Comparison of ENCODE assay signal across 2 cellular contexts in the genomic region with DNA sequence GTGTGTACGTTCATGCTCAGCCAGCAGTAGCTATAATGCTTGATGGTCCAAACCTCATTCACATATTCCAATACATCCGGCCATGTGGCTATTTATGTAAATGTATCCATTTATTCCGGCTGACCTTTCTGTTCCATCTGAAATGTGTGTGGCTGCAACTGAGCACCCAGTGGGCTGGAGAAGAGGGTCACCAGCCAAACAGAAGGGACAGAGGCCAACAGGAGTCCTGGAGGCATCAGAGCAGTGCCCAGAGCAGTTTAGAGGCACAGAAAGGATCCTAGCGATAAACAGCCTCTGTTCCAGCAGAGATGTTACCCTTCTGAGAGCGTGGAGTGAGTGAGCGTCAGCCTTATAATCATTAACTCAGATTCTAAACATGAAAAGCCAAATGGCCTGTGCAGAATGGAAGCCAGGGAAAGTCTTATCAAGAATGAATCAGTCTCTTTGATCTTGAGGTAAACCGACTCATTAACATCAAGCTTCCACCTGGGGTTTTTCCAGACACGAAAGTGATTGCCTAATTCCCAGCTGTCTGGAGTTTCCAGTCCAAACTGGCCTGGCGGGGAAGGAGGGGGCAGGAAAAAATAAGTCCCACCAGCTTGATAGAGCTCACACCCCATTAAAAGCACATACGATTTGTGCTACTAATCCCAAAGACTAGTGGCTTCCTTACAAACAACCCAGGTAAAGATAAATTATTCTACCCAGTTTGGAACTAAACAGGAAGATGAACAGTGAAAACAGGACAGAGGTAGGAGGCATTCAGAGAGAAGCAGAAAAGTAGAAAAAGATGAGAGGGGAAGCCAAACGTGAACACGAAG.
A peak's percentile ranks its signal among the peaks of the same experiment; 100 is the strongest.
TF ChIP-seq lines count a peak whose summit lies in the region.

No MANE protein-coding gene starts in this region.

TF ChIP-seq in IMR-90, 13 proteins besides CTCF, POLR2A, EP300 and RAD21:
- TF ChIP-seq CHD1 (IDR thresholded peaks at IDR 0.05; ENCODE audit: low read depth, low read length) (no peak), MXI1 (IDR thresholded peaks at IDR 0.05; ENCODE audit: borderline replicate concordance, low read depth, low read length) (no peak), SMC3 (IDR thresholded peaks at IDR 0.05; ENCODE audit: low read depth, low read length) (no peak), MAFK (IDR thresholded peaks at IDR 0.05; ENCODE audit: low read depth, low read length) (no peak), CEBPB (IDR thresholded peaks at IDR 0.05; ENCODE audit: low read depth, low read length) (no peak), RFX5 (IDR thresholded peaks at IDR 0.05; ENCODE audit: low read depth, low read length) (no peak), BHLHE40 (IDR thresholded peaks at IDR 0.05; ENCODE audit: low read depth, low read length) (no peak), NFE2L2 (IDR thresholded peaks at IDR 0.05; ENCODE audit: low read depth, low read length) (no peak), FOS (IDR thresholded peaks at IDR 0.05; ENCODE audit: low read depth, low read length) (no peak), MAZ (IDR thresholded peaks at IDR 0.05; ENCODE audit: borderline replicate concordance, low read depth, low read length) (no peak), RCOR1 (IDR thresholded peaks at IDR 0.05; ENCODE audit: insufficient replicate concordance, low read length) (no peak)
- TF ChIP-seq, protein P1, sequence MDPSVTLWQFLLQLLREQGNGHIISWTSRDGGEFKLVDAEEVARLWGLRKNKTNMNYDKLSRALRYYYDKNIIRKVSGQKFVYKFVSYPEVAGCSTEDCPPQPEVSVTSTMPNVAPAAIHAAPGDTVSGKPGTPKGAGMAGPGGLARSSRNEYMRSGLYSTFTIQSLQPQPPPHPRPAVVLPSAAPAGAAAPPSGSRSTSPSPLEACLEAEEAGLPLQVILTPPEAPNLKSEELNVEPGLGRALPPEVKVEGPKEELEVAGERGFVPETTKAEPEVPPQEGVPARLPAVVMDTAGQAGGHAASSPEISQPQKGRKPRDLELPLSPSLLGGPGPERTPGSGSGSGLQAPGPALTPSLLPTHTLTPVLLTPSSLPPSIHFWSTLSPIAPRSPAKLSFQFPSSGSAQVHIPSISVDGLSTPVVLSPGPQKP (IDR thresholded peaks at IDR 0.05; ENCODE audit: borderline replicate concordance, low read depth, low read length): no peak
- TF ChIP-seq, protein P2, sequence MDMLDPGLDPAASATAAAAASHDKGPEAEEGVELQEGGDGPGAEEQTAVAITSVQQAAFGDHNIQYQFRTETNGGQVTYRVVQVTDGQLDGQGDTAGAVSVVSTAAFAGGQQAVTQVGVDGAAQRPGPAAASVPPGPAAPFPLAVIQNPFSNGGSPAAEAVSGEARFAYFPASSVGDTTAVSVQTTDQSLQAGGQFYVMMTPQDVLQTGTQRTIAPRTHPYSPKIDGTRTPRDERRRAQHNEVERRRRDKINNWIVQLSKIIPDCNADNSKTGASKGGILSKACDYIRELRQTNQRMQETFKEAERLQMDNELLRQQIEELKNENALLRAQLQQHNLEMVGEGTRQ (IDR thresholded peaks at IDR 0.05; ENCODE audit: low read depth, low read length): no peak

TF ChIP-seq in liver, 16 proteins besides CTCF, POLR2A, EP300 and RAD21:
- TF ChIP-seq, protein P3, sequence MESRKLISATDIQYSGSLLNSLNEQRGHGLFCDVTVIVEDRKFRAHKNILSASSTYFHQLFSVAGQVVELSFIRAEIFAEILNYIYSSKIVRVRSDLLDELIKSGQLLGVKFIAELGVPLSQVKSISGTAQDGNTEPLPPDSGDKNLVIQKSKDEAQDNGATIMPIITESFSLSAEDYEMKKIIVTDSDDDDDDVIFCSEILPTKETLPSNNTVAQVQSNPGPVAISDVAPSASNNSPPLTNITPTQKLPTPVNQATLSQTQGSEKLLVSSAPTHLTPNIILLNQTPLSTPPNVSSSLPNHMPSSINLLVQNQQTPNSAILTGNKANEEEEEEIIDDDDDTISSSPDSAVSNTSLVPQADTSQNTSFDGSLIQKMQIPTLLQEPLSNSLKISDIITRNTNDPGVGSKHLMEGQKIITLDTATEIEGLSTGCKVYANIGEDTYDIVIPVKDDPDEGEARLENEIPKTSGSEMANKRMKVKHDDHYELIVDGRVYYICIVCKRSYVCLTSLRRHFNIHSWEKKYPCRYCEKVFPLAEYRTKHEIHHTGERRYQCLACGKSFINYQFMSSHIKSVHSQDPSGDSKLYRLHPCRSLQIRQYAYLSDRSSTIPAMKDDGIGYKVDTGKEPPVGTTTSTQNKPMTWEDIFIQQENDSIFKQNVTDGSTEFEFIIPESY (IDR thresholded peaks at IDR 0.05): peak; percentile 79
- TF ChIP-seq, protein P4, sequence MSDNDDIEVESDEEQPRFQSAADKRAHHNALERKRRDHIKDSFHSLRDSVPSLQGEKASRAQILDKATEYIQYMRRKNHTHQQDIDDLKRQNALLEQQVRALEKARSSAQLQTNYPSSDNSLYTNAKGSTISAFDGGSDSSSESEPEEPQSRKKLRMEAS (IDR thresholded peaks at IDR 0.05): peak; percentile 67
- TF ChIP-seq, protein P5, sequence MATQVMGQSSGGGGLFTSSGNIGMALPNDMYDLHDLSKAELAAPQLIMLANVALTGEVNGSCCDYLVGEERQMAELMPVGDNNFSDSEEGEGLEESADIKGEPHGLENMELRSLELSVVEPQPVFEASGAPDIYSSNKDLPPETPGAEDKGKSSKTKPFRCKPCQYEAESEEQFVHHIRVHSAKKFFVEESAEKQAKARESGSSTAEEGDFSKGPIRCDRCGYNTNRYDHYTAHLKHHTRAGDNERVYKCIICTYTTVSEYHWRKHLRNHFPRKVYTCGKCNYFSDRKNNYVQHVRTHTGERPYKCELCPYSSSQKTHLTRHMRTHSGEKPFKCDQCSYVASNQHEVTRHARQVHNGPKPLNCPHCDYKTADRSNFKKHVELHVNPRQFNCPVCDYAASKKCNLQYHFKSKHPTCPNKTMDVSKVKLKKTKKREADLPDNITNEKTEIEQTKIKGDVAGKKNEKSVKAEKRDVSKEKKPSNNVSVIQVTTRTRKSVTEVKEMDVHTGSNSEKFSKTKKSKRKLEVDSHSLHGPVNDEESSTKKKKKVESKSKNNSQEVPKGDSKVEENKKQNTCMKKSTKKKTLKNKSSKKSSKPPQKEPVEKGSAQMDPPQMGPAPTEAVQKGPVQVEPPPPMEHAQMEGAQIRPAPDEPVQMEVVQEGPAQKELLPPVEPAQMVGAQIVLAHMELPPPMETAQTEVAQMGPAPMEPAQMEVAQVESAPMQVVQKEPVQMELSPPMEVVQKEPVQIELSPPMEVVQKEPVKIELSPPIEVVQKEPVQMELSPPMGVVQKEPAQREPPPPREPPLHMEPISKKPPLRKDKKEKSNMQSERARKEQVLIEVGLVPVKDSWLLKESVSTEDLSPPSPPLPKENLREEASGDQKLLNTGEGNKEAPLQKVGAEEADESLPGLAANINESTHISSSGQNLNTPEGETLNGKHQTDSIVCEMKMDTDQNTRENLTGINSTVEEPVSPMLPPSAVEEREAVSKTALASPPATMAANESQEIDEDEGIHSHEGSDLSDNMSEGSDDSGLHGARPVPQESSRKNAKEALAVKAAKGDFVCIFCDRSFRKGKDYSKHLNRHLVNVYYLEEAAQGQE (IDR thresholded peaks at IDR 0.05): peak; percentile 85
- TF ChIP-seq TAF1 (conservative IDR thresholded peaks at IDR 0.05): no peak
- TF ChIP-seq RXRA (IDR thresholded peaks at IDR 0.05): peak; percentile 47 to 88
- TF ChIP-seq JUND (IDR thresholded peaks at IDR 0.05): peak; percentile 29 to 91
- TF ChIP-seq HNF4G (IDR thresholded peaks at IDR 0.05): no peak
- TF ChIP-seq, protein P6, sequence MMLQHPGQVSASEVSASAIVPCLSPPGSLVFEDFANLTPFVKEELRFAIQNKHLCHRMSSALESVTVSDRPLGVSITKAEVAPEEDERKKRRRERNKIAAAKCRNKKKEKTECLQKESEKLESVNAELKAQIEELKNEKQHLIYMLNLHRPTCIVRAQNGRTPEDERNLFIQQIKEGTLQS (IDR thresholded peaks at IDR 0.05): no peak
- TF ChIP-seq EGR1 (IDR thresholded peaks at IDR 0.05; ENCODE audit: low read depth in 2 of 2): peak; percentile 14 to 72
- peak; percentile 96 for TF ChIP-seq YY1 (IDR thresholded peaks at IDR 0.05)
- peak; percentile 76 for TF ChIP-seq SP1 (IDR thresholded peaks at IDR 0.05)
- peak in 1 of 2 donors; percentile 32 for TF ChIP-seq GABPA (IDR thresholded peaks at IDR 0.05 in 1 of 2, conservative IDR thresholded peaks at IDR 0.05 in 1 of 2)
- peak; percentile 85 for TF ChIP-seq FOXA1 (IDR thresholded peaks at IDR 0.05)
- TF ChIP-seq HNF4A (conservative IDR thresholded peaks at IDR 0.05): peak; percentile 48 to 73
- TF ChIP-seq NR2F2 (IDR thresholded peaks at IDR 0.05): no peak
- peak; percentile 46 for TF ChIP-seq FOXA2 (IDR thresholded peaks at IDR 0.05)
